In genomic region chr3:157103280-157103679, GRCh38 we compare ENCODE assay signal across 10 cellular contexts. TPM values are rescaled to one million over a fixed set of nuclear protein-coding genes. Genes with fewer than 3 reads are reported as not detected.
A peak's percentile ranks its signal among the peaks of the same experiment; 100 is the strongest.
DNase-seq lines count a peak whose midpoint lies in the region; ATAC-seq, FAIRE-seq and TF ChIP-seq lines count a peak whose summit lies in the region.
"Had no signal": no experiment of that assay in that cellular context is flagged by ENCODE, and none has a peak within 500 bp of the region (broad histone marks: within the 10 kb centered on the region; RNA-seq: fewer than 3 reads in every experiment).

No MANE protein-coding gene starts in this region.

- no peak for DNase-seq in effector memory CD8-positive, alpha-beta T cell
- DNase-seq in NCI-H69 (lab: John Stamatoyannopoulos, UW) = no peak
- no peak for DNase-seq in D721Med (ENCODE audit: insufficient read length, low spot score)
- DNase-seq in ureter (ENCODE audit: low spot score) = no peak
- no peak for DNase-seq in frontal cortex (ENCODE audit: low spot score in 2 of 2)
- DNase-seq: cortex of kidney, HCEC 1CT had no signal

- FAIRE-seq in D721Med (lab: Jason Lieb, UNC) = no peak
- no peak for FAIRE-seq in frontal cortex (lab: Jason Lieb, UNC)

- peaks cover 10 to 17% of the 10 kb centered on the region in 2 donors for H3K4me1 Mint-ChIP-seq in effector memory CD8-positive, alpha-beta T cell (ENCODE audit: low read depth in 2 of 2)

- ATAC-seq in GM18520 (IDR thresholded peaks at IDR 0.05; ENCODE audit: unreplicated experiment) (peak; percentile 96), GM21367 (IDR thresholded peaks at IDR 0.05; ENCODE audit: unreplicated experiment) (peak; percentile 84), HG03342 (IDR thresholded peaks at IDR 0.05; ENCODE audit: unreplicated experiment) (peak; percentile 78)
- peak; percentile 27 for ATAC-seq in effector memory CD8-positive, alpha-beta T cell (replicated peaks)

- no peak for TF ChIP-seq CTCF in D721Med (IDR thresholded peaks at IDR 0.05; ENCODE audit: insufficient read depth, missing control alignments)

- H3K9me3 Mint-ChIP-seq in effector memory CD8-positive, alpha-beta T cell = no peaks in the 10 kb centered on the region

- peak overlapping the region; percentile 69 to 71 for H3K27ac Mint-ChIP-seq in effector memory CD8-positive, alpha-beta T cell

- H3K36me3 Mint-ChIP-seq in effector memory CD8-positive, alpha-beta T cell (ENCODE audit: insufficient read depth) = no peaks in the 10 kb centered on the region

- no peaks in the 10 kb centered on the region for H3K27me3 Mint-ChIP-seq in effector memory CD8-positive, alpha-beta T cell

- no peak overlapping the region for H3K4me3 Mint-ChIP-seq in effector memory CD8-positive, alpha-beta T cell

RNA-seq across cellular contexts. Expression of gene CCNL1, which starts 56.7 kb away (rescaled TPM):
- total RNA-seq in ureter (172 TPM), frontal cortex (64.4 TPM)

Comparison
In these comparisons a context has a peak if more than half of its experiments do, and no peak if none do; other contexts are left out.
1. ATAC-seq: peak in every context shown above with its lines; median percentile 96 in GM18520; 84 in GM21367; 78 in HG03342; 27 in effector memory CD8-positive, alpha-beta T cell.